1 cellular context compared by ENCODE assay signal in genomic region chr10:78362406-78363022, GRCh38.
TF ChIP-seq lines count a peak whose summit lies in the region.

No MANE protein-coding gene starts in this region.

TF ChIP-seq in SK-N-SH, 30 proteins besides CTCF, POLR2A, EP300 and RAD21 (continued from another document):
- TF ChIP-seq USF1 (IDR thresholded peaks at IDR 0.05; ENCODE audit: borderline replicate concordance, low read depth), result no peak
TF ChIP-seq in SK-N-SH: peak in this region for 0.
